In the genomic region with DNA sequence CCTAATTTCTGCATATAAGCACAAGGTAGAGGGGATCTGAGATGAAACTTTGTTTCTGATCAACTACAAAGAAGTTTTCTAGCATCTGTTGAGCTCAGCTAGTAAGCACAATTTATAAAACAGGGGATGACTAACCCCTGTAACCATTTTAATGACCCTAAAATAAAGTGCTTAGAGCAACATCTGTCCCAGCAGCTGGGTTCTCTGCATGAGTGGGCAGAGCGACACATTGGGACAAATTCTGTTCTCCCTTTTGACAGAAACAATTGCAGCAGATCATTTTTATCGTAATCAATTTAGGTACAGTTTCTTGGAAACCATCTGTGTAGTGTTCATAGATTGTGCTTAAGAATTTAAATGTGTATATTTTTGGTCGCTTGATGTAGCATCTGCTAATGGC, we compare ENCODE assay signal across 19 cellular contexts.
DNase-seq lines count a peak whose midpoint lies in the region; ATAC-seq, FAIRE-seq and TF ChIP-seq lines count a peak whose summit lies in the region.
"Had no signal": no experiment of that assay in that cellular context is flagged by ENCODE, and none has a peak within 500 bp of the region (broad histone marks: within the 10 kb centered on the region; RNA-seq: fewer than 3 reads in every experiment).

No MANE protein-coding gene starts in this region.

- no peak for TF ChIP-seq CTCF in activated CD8-positive, alpha-beta T cell treated with anti-CD3 and anti-CD28 coated beads for 36 hours (IDR thresholded peaks at IDR 0.05)
- TF ChIP-seq CTCF in smooth muscle cell (IDR thresholded peaks at IDR 0.05; ENCODE audit: borderline replicate concordance, insufficient read depth, poor library complexity, severe bottlenecking), result no peak
- TF ChIP-seq CTCF in omental fat pad (IDR thresholded peaks at IDR 0.05), result no peak
- no peak for TF ChIP-seq CTCF in BE2C (IDR thresholded peaks at IDR 0.05; ENCODE audit: low read depth, low read length)

- H3K36me3 ChIP-seq in smooth muscle cell (ENCODE audit: low read depth), result no peaks in the 10 kb centered on the region
- no peaks in the 10 kb centered on the region for H3K36me3 ChIP-seq in BE2C
- H3K36me3 ChIP-seq: Peyer's patch had no signal

- H3K4me1 Mint-ChIP-seq in activated CD4-positive, alpha-beta T cell treated with anti-CD3 and anti-CD28 coated beads, Interleukin-2, amount 10 ng/mL, durations not matched to agents 24 days and 14 days, result peaks cover 21% of the 10 kb centered on the region
- H3K4me1 Mint-ChIP-seq in activated CD4-positive, alpha-beta T cell treated with anti-CD3 and anti-CD28 coated beads for 36 hours, result peaks cover 10% of the 10 kb centered on the region
- H3K4me1 Mint-ChIP-seq in activated CD8-positive, alpha-beta T cell treated with anti-CD3 and anti-CD28 coated beads for 36 hours (ENCODE audit: low read depth), result peaks cover 26% of the 10 kb centered on the region
- H3K4me1 Mint-ChIP-seq: B cell had no signal

- H3K4me3 Mint-ChIP-seq in activated CD4-positive, alpha-beta T cell treated with anti-CD3 and anti-CD28 coated beads, Interleukin-2, amount 10 ng/mL, durations not matched to agents 24 days and 14 days, result no peak overlapping the region
- H3K4me3 Mint-ChIP-seq in activated CD4-positive, alpha-beta T cell treated with anti-CD3 and anti-CD28 coated beads for 36 hours, result no peak overlapping the region
- H3K4me3 Mint-ChIP-seq in activated CD8-positive, alpha-beta T cell treated with anti-CD3 and anti-CD28 coated beads for 36 hours, result no peak overlapping the region
- H3K4me3 Mint-ChIP-seq: B cell; CD4-positive, alpha-beta memory T cell had no signal

- no peak for FAIRE-seq in urothelium cell line (lab: Jason Lieb, UNC)

- H3F3A ChIP-seq in smooth muscle cell (ENCODE audit: low read depth), result peaks cover 4% of the 10 kb centered on the region

- H3K27me3 ChIP-seq in smooth muscle cell (ENCODE audit: low read depth) (no peaks in the 10 kb centered on the region), BE2C (no peaks in the 10 kb centered on the region)
- H3K27me3 ChIP-seq: Peyer's patch had no signal

- no peak for ATAC-seq in activated CD4-positive, alpha-beta T cell treated with anti-CD3 and anti-CD28 coated beads for 36 hours
- peak; percentile 4 for ATAC-seq in activated CD8-positive, alpha-beta T cell treated with anti-CD3 and anti-CD28 coated beads for 36 hours
- ATAC-seq in omental fat pad (ENCODE audit: low FRiP score), result no peak

- CTCF ChIA-PET in activated CD4-positive, alpha-beta T cell treated with anti-CD3 and anti-CD28 coated beads for 36 hours (lab: Charles Lee), result interaction anchor here (1.0 to 1.3 kb wide), 3 partner anchors 8 to 76 kb away, joined by 4 to 5 read pairs (median 4); no protein-coding TSS in a partner anchor
- CTCF ChIA-PET in activated CD8-positive, alpha-beta T cell treated with anti-CD3 and anti-CD28 coated beads for 36 hours (lab: Charles Lee), result interaction anchor here (1.0 to 1.8 kb wide), 6 partner anchors 10 to 231 kb away, joined by 3 to 9 read pairs (median 6); no protein-coding TSS in a partner anchor

- peaks cover 5% of the 10 kb centered on the region for H3K36me3 Mint-ChIP-seq in activated CD4-positive, alpha-beta T cell treated with anti-CD3 and anti-CD28 coated beads, Interleukin-2, amount 10 ng/mL, durations not matched to agents 24 days and 14 days (ENCODE audit: low read depth)
- H3K36me3 Mint-ChIP-seq in activated CD4-positive, alpha-beta T cell treated with anti-CD3 and anti-CD28 coated beads for 36 hours (ENCODE audit: low read depth), result no peaks in the 10 kb centered on the region
- H3K36me3 Mint-ChIP-seq in activated CD8-positive, alpha-beta T cell treated with anti-CD3 and anti-CD28 coated beads for 36 hours (ENCODE audit: low read depth), result no peaks in the 10 kb centered on the region
- H3K36me3 Mint-ChIP-seq: CD4-positive, alpha-beta memory T cell had no signal

- H3K9me3 ChIP-seq in smooth muscle cell (replicated peaks; ENCODE audit: low read depth) (no peaks in the 10 kb centered on the region), BE2C (no peaks in the 10 kb centered on the region; the same call in 1 of the 2 replicates)
- H3K9me3 ChIP-seq: Peyer's patch had no signal

- no peak overlapping the region for H3K9ac ChIP-seq in smooth muscle cell (ENCODE audit: low read depth)
- H3K9ac ChIP-seq: KMS-11 had no signal

- peaks cover 19% of the 10 kb centered on the region for H3K9me3 Mint-ChIP-seq in activated CD4-positive, alpha-beta T cell treated with anti-CD3 and anti-CD28 coated beads, Interleukin-2, amount 10 ng/mL, durations not matched to agents 24 days and 14 days
- peaks cover 2% of the 10 kb centered on the region for H3K9me3 Mint-ChIP-seq in activated CD4-positive, alpha-beta T cell treated with anti-CD3 and anti-CD28 coated beads for 36 hours (ENCODE audit: low read depth)
- H3K9me3 Mint-ChIP-seq in activated CD8-positive, alpha-beta T cell treated with anti-CD3 and anti-CD28 coated beads for 36 hours, result no peaks in the 10 kb centered on the region

- H3K79me2 ChIP-seq in smooth muscle cell (ENCODE audit: low read depth), result no peaks in the 10 kb centered on the region

- peak overlapping the region; percentile 53 for H3K4me2 ChIP-seq in smooth muscle cell
- H3K4me2 ChIP-seq: KMS-11 had no signal

- no peaks in the 10 kb centered on the region for H3K27me3 Mint-ChIP-seq in activated CD4-positive, alpha-beta T cell treated with anti-CD3 and anti-CD28 coated beads, Interleukin-2, amount 10 ng/mL, durations not matched to agents 24 days and 14 days
- H3K27me3 Mint-ChIP-seq in activated CD4-positive, alpha-beta T cell treated with anti-CD3 and anti-CD28 coated beads for 36 hours, result no peaks in the 10 kb centered on the region
- H3K27me3 Mint-ChIP-seq in activated CD8-positive, alpha-beta T cell treated with anti-CD3 and anti-CD28 coated beads for 36 hours, result no peaks in the 10 kb centered on the region
- H3K27me3 Mint-ChIP-seq: B cell; CD4-positive, alpha-beta memory T cell had no signal

- intact Hi-C loops in activated CD4-positive, alpha-beta T cell treated with anti-CD3 and anti-CD28 coated beads, Interleukin-2, amount 10 ng/mL, durations not matched to agents 24 days and 14 days (cut with micrococcal nuclease), result no loop called here
- intact Hi-C loops in activated CD4-positive, alpha-beta T cell treated with anti-CD3 and anti-CD28 coated beads for 36 hours (cut with DNase I, micrococcal nuclease), result no loop called here
- intact Hi-C loops in activated CD8-positive, alpha-beta T cell treated with anti-CD3 and anti-CD28 coated beads for 36 hours (cut with micrococcal nuclease), result no loop called here

- no peak overlapping the region for H2AFZ ChIP-seq in smooth muscle cell (ENCODE audit: low read depth)

- DNase-seq in activated CD4-positive, alpha-beta T cell treated with anti-CD3 and anti-CD28 coated beads, Interleukin-2, amount 10 ng/mL, durations not matched to agents 24 days and 14 days, result peak; percentile 54
- no peak for DNase-seq in activated CD4-positive, alpha-beta T cell treated with anti-CD3 and anti-CD28 coated beads for 36 hours
- DNase-seq in NCI-H1694 treated with DMSO at 0.1 percent for 48 hours (lab: John Stamatoyannopoulos, UW), result peak; percentile 98
- no peak for DNase-seq in activated CD8-positive, alpha-beta T cell treated with anti-CD3 and anti-CD28 coated beads for 36 hours
- DNase-seq in smooth muscle cell (lab: John Stamatoyannopoulos, UW; ENCODE audit: unreplicated experiment), result no peak
- no peak for DNase-seq in omental fat pad (ENCODE audit: low spot score)
- DNase-seq in urothelium cell line (ENCODE audit: low spot score), result no peak
- no peak for DNase-seq in BE2C
- DNase-seq: 8988T; Calu3; CD4-positive, alpha-beta memory T cell; NCI-H1048; NCI-H1436 treated with DMSO at 0.1 percent for 48 hours; NCI-H2081; NCI-H2227 treated with DMSO at 0.1 percent for 48 hours; NCI-H526; Peyer's patch had no signal

- no peak overlapping the region for H3K27ac Mint-ChIP-seq in activated CD4-positive, alpha-beta T cell treated with anti-CD3 and anti-CD28 coated beads, Interleukin-2, amount 10 ng/mL, durations not matched to agents 24 days and 14 days
- H3K27ac Mint-ChIP-seq in activated CD4-positive, alpha-beta T cell treated with anti-CD3 and anti-CD28 coated beads for 36 hours, result no peak overlapping the region
- no peak overlapping the region for H3K27ac Mint-ChIP-seq in activated CD8-positive, alpha-beta T cell treated with anti-CD3 and anti-CD28 coated beads for 36 hours
- H3K27ac Mint-ChIP-seq: B cell; CD4-positive, alpha-beta memory T cell had no signal

- no peaks in the 10 kb centered on the region for H4K20me1 ChIP-seq in smooth muscle cell (ENCODE audit: low read depth)

- POLR2A ChIA-PET in activated CD4-positive, alpha-beta T cell treated with anti-CD3 and anti-CD28 coated beads for 36 hours (lab: Charles Lee), result no interaction called here
- POLR2A ChIA-PET in activated CD8-positive, alpha-beta T cell treated with anti-CD3 and anti-CD28 coated beads for 36 hours (lab: Charles Lee), result interaction anchor here (0.6 to 1.6 kb wide), 4 partner anchors 10 to 77 kb away, joined by 3 to 6 read pairs (median 3); no protein-coding TSS in a partner anchor

- H3K27ac ChIP-seq in smooth muscle cell (ENCODE audit: low read depth), result no peak overlapping the region
- H3K27ac ChIP-seq: KMS-11, Peyer's patch had no signal

- WGBS in smooth muscle cell (ENCODE audit: low lambda C conversion rate), result 58% methylated on average over 3 of the region's 3 CpGs

- H3K4me1 ChIP-seq in smooth muscle cell (ENCODE audit: low read depth), result no peaks in the 10 kb centered on the region
- no peaks in the 10 kb centered on the region for H3K4me1 ChIP-seq in BE2C
- H3K4me1 ChIP-seq: Peyer's patch had no signal

- H3K4me3 ChIP-seq in smooth muscle cell, result no peak overlapping the region
- no peak overlapping the region for H3K4me3 ChIP-seq in BE2C (ENCODE audit: low read depth, low read length)
- H3K4me3 ChIP-seq: Peyer's patch had no signal

Comparison
In these comparisons a context has a peak if more than half of its experiments do, and no peak if none do; other contexts are left out.
1. DNase-seq: peak in activated CD4-positive, alpha-beta T cell treated with anti-CD3 and anti-CD28 coated beads, Interleukin-2, amount 10 ng/mL, durations not matched to agents 24 days and 14 days (single experiment) and NCI-H1694 treated with DMSO at 0.1 percent for 48 hours (single experiment); none in activated CD4-positive, alpha-beta T cell treated with anti-CD3 and anti-CD28 coated beads for 36 hours (single experiment), activated CD8-positive, alpha-beta T cell treated with anti-CD3 and anti-CD28 coated beads for 36 hours (single experiment), smooth muscle cell (single experiment), omental fat pad (single experiment), urothelium cell line (single experiment) and BE2C (single experiment).